Comparison of ENCODE assay signal across 13 cellular contexts in the genomic region with DNA sequence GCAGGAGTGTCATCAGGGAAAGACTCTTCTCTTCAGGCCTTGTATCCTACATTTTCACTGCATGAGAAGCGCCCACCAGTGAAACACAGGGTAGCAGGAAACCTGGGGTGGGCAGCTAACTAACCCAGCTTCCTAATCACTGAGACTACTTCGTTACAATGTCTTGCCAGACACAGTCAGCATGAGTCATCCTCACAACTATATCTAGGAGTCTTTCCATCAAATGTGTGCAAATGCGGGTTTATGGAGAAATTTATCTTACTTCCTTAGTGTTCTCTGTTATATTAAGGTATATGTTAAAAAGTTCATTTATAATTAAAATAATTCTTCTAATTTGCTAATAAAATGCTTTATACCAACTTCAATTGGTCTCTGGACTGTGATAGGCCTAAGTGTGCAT.
DNase-seq lines count a peak whose midpoint lies in the region; ATAC-seq and TF ChIP-seq lines count a peak whose summit lies in the region.
"Had no signal": no experiment of that assay in that cellular context is flagged by ENCODE, and none has a peak within 500 bp of the region (broad histone marks: within the 10 kb centered on the region; RNA-seq: fewer than 3 reads in every experiment).

No MANE protein-coding gene starts in this region.

- H3K4me1 ChIP-seq in PC-3 (ENCODE audit: insufficient read depth, low read length): peaks cover 29% of the 10 kb centered on the region
- H3K4me1 ChIP-seq in prostate gland (replicated peaks): no peaks in the 10 kb centered on the region
- H3K4me1 ChIP-seq in lower lobe of right lung: no peaks in the 10 kb centered on the region

- DNase-seq in GM04503 (ENCODE audit: low read depth) (peak; percentile 21), PC-3 (peak; percentile 83), dedifferentiated amniotic fluid mesenchymal stem cell (ENCODE audit: extremely low spot score) (peak; percentile 40), prostate gland (ENCODE audit: low spot score) (no peak), lower lobe of right lung (no peak)
- no peak for DNase-seq in stimulated activated naive CD4-positive, alpha-beta T cell treated with Interleukin-2 at 50 U/mL for 16 hours (lab: John Stamatoyannopoulos, UW)
- DNase-seq: activated CD4-positive, alpha-beta T cell treated with anti-CD3 and anti-CD28 coated beads, Interleukin-2, amount 10 ng/mL, durations not matched to agents 24 days and 14 days; DMS79 treated with DMSO at 0.1 percent for 48 hours; mesendoderm; NCI-H526 treated with DMSO at 0.1 percent for 48 hours; posterior cingulate gyrus; stimulated activated CD4-positive, alpha-beta T cell treated with anti-CD3 and anti-CD28 coated beads, Interleukin-4, amount 100 ng/mL, for 24 hours had no signal

- intact Hi-C loops in PC-3 (cut with micrococcal nuclease): loop anchor here (2.0 kb wide), 1 partner anchor 46 kb away; no protein-coding TSS in a partner anchor
- intact Hi-C loops in prostate gland (cut with DNase I): no loop called here
- intact Hi-C loops in lower lobe of right lung (cut with DNase I): no loop called here

- no peak for TF ChIP-seq CTCF in PC-3 (conservative IDR thresholded peaks at IDR 0.05; ENCODE audit: low read depth, low read length)
- no peak for TF ChIP-seq CTCF in prostate gland (IDR thresholded peaks at IDR 0.05)
- no peak for TF ChIP-seq CTCF in lower lobe of right lung (IDR thresholded peaks at IDR 0.05)

- no peaks in the 10 kb centered on the region for H3K9me3 ChIP-seq in PC-3 (ENCODE audit: low read length)
- no peaks in the 10 kb centered on the region for H3K9me3 ChIP-seq in prostate gland
- H3K9me3 ChIP-seq in lower lobe of right lung: no peaks in the 10 kb centered on the region

- H3K79me2 ChIP-seq in PC-3 (ENCODE audit: low read length): peaks cover 5% of the 10 kb centered on the region; the same call in 1 of the 2 replicates

- H3K36me3 ChIP-seq in PC-3 (ENCODE audit: low read depth, low read length) (no peaks in the 10 kb centered on the region), prostate gland (no peaks in the 10 kb centered on the region), lower lobe of right lung (peaks cover 7% of the 10 kb centered on the region)

- H3K4me3 ChIP-seq in PC-3 (ENCODE audit: low read length) (no peak overlapping the region), prostate gland (no peak overlapping the region), lower lobe of right lung (no peak overlapping the region)

- TF ChIP-seq POLR2A in prostate gland (IDR thresholded peaks at IDR 0.05): no peak

- BruUV-seq in PC-3 (replicated peaks; lab: Mats Ljungman, UMichigan): no TSS peak

- peak overlapping the region; percentile 21; the same call in 1 of the 2 replicates for H3K4me2 ChIP-seq in PC-3 (ENCODE audit: low read length)

- 91% methylated on average over 3 of the region's 3 CpGs for WGBS in prostate gland

- POLR2A ChIA-PET in PC-3 (lab: Charles Lee; ENCODE audit: unreplicated experiment): no interaction called here

- H3F3A ChIP-seq in PC-3 (ENCODE audit: low read length, unreplicated experiment): peaks cover 5% of the 10 kb centered on the region

- no peak overlapping the region for H2AFZ ChIP-seq in PC-3 (ENCODE audit: low read length)

- CTCF ChIA-PET in PC-3 (lab: Charles Lee): interaction anchor here (0.6 to 0.7 kb wide), 2 partner anchors 29 to 121 kb away, joined by 3 to 4 read pairs; no protein-coding TSS in a partner anchor

- peaks cover 4% of the 10 kb centered on the region; the same call in 1 of the 2 replicates for H4K20me1 ChIP-seq in PC-3 (ENCODE audit: low read length)

- no peaks in the 10 kb centered on the region for H3K27me3 ChIP-seq in PC-3 (ENCODE audit: low read length)
- H3K27me3 ChIP-seq in prostate gland (replicated peaks; ENCODE audit: insufficient read depth): no peaks in the 10 kb centered on the region
- H3K27me3 ChIP-seq in lower lobe of right lung (ENCODE audit: low read depth): no peaks in the 10 kb centered on the region

- H3K9me2 ChIP-seq in PC-3 (replicated peaks; ENCODE audit: low read length): no peaks in the 10 kb centered on the region

- H3K27ac ChIP-seq in PC-3 (ENCODE audit: low read length) (peak overlapping the region; percentile 22; the same call in 1 of the 2 replicates), prostate gland (peak overlapping the region; percentile 20 to 64), lower lobe of right lung (no peak overlapping the region)

- no peak overlapping the region for H3K9ac ChIP-seq in PC-3 (ENCODE audit: low read length)

- ATAC-seq in PC-3: peak; percentile 87
- ATAC-seq in GM21576 (IDR thresholded peaks at IDR 0.05; ENCODE audit: unreplicated experiment): no peak
- ATAC-seq in lower lobe of right lung: no peak

Comparison
In these comparisons a context has a peak if more than half of its experiments do, and no peak if none do; other contexts are left out.
1. DNase-seq: peak in GM04503 (single experiment), PC-3 (single experiment) and dedifferentiated amniotic fluid mesenchymal stem cell (single experiment); none in prostate gland (single experiment), lower lobe of right lung (single experiment) and stimulated activated naive CD4-positive, alpha-beta T cell treated with Interleukin-2 at 50 U/mL for 16 hours (single experiment).